ENCODE assay signal across 1 cellular context in the genomic region with DNA sequence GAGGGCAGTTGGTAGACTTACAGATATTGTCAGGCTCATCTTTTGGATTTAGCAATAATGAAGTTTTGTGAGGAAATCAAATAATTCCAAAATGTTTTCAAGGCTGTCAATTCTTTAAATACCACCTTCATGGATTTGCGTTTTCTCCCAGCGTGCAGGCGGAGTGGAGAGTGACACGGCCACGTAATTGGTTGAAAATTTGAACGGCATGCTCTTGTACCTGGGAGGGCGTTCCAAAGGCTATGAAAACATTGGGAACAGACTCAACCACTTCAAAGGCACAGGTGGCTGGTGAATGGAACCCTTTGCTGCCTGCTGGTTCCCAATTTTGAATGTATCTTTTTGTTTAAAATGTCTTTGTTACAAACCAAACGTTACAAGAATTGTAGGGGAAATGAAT.
TF ChIP-seq lines count a peak whose summit lies in the region.

No MANE protein-coding gene starts in this region.

TF ChIP-seq in HCT116, 20 proteins besides CTCF, POLR2A, EP300 and RAD21 (continued from another document):
- TF ChIP-seq EZH2 (IDR thresholded peaks at IDR 0.05) (no peak), FOSL1 (IDR thresholded peaks at IDR 0.05; ENCODE audit: low read depth) (no peak), JUND (IDR thresholded peaks at IDR 0.05) (no peak), TCF7L2 (IDR thresholded peaks at IDR 0.05; ENCODE audit: borderline replicate concordance, extremely low read depth, insufficient read depth, insufficient read length) (no peak)
- TF ChIP-seq, protein P1, sequence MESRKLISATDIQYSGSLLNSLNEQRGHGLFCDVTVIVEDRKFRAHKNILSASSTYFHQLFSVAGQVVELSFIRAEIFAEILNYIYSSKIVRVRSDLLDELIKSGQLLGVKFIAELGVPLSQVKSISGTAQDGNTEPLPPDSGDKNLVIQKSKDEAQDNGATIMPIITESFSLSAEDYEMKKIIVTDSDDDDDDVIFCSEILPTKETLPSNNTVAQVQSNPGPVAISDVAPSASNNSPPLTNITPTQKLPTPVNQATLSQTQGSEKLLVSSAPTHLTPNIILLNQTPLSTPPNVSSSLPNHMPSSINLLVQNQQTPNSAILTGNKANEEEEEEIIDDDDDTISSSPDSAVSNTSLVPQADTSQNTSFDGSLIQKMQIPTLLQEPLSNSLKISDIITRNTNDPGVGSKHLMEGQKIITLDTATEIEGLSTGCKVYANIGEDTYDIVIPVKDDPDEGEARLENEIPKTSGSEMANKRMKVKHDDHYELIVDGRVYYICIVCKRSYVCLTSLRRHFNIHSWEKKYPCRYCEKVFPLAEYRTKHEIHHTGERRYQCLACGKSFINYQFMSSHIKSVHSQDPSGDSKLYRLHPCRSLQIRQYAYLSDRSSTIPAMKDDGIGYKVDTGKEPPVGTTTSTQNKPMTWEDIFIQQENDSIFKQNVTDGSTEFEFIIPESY (IDR thresholded peaks at IDR 0.05; ENCODE audit: extremely low read depth, insufficient replicate concordance, low read length) = no peak
- TF ChIP-seq, protein P2, sequence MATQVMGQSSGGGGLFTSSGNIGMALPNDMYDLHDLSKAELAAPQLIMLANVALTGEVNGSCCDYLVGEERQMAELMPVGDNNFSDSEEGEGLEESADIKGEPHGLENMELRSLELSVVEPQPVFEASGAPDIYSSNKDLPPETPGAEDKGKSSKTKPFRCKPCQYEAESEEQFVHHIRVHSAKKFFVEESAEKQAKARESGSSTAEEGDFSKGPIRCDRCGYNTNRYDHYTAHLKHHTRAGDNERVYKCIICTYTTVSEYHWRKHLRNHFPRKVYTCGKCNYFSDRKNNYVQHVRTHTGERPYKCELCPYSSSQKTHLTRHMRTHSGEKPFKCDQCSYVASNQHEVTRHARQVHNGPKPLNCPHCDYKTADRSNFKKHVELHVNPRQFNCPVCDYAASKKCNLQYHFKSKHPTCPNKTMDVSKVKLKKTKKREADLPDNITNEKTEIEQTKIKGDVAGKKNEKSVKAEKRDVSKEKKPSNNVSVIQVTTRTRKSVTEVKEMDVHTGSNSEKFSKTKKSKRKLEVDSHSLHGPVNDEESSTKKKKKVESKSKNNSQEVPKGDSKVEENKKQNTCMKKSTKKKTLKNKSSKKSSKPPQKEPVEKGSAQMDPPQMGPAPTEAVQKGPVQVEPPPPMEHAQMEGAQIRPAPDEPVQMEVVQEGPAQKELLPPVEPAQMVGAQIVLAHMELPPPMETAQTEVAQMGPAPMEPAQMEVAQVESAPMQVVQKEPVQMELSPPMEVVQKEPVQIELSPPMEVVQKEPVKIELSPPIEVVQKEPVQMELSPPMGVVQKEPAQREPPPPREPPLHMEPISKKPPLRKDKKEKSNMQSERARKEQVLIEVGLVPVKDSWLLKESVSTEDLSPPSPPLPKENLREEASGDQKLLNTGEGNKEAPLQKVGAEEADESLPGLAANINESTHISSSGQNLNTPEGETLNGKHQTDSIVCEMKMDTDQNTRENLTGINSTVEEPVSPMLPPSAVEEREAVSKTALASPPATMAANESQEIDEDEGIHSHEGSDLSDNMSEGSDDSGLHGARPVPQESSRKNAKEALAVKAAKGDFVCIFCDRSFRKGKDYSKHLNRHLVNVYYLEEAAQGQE (IDR thresholded peaks at IDR 0.05; ENCODE audit: low read depth) = no peak
- TF ChIP-seq, protein P3, sequence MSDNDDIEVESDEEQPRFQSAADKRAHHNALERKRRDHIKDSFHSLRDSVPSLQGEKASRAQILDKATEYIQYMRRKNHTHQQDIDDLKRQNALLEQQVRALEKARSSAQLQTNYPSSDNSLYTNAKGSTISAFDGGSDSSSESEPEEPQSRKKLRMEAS (IDR thresholded peaks at IDR 0.05) = no peak
